19 cellular contexts compared by ENCODE assay signal in genomic region chr7:111014074-111014473, GRCh38.
DNase-seq lines count a peak whose midpoint lies in the region; ATAC-seq, FAIRE-seq and TF ChIP-seq lines count a peak whose summit lies in the region.
"Had no signal": no experiment of that assay in that cellular context is flagged by ENCODE, and none has a peak within 500 bp of the region (broad histone marks: within the 10 kb centered on the region; RNA-seq: fewer than 3 reads in every experiment).

No MANE protein-coding gene starts in this region.

- H3K4me1 ChIP-seq in MM.1S (ENCODE audit: low read length), result peaks cover 24% of the 10 kb centered on the region
- no peaks in the 10 kb centered on the region for H3K4me1 ChIP-seq in K562 (replicated peaks in 1 of 2; ENCODE audit: control insufficient read depth in 2 of 2, insufficient read depth in 2 of 2, low read length in 2 of 2)
- H3K4me1 ChIP-seq: gastrocnemius medialis had no signal

- no peaks in the 10 kb centered on the region for H3K36me3 ChIP-seq in MM.1S (replicated peaks; ENCODE audit: insufficient read depth, low read length)
- H3K36me3 ChIP-seq in K562 (ENCODE audit: control insufficient read depth, insufficient read depth, low read length), result no peaks in the 10 kb centered on the region
- H3K36me3 ChIP-seq: gastrocnemius medialis, neural progenitor cell had no signal

- H3K27ac Mint-ChIP-seq in activated naive CD4-positive, alpha-beta T cell treated with anti-CD3 and anti-CD28 coated beads, Interleukin-2, amount 10 ng/mL, durations not matched to agents 7 days and 5 days, result peak overlapping the region; percentile 95
- peak overlapping the region in 9 of 10 donors; percentile 82 to 94 (median 90) for H3K27ac Mint-ChIP-seq in naive thymus-derived CD8-positive, alpha-beta T cell
- H3K27ac Mint-ChIP-seq: GM23338, IgD-negative memory B cell, neural progenitor cell had no signal

- in situ Hi-C loops in K562 (cut with MboI), result no loop called here

- no peaks in the 10 kb centered on the region for H3K27me3 Mint-ChIP-seq in activated naive CD4-positive, alpha-beta T cell treated with anti-CD3 and anti-CD28 coated beads, Interleukin-2, amount 10 ng/mL, durations not matched to agents 7 days and 5 days
- H3K27me3 Mint-ChIP-seq in naive thymus-derived CD8-positive, alpha-beta T cell, result no peaks in the 10 kb centered on the region
- H3K27me3 Mint-ChIP-seq: IgD-negative memory B cell had no signal

- H3K9me3 ChIP-seq in MM.1S (replicated peaks; ENCODE audit: insufficient read depth, low read length) (no peaks in the 10 kb centered on the region), K562 (replicated peaks; ENCODE audit: control insufficient read depth, insufficient read depth, low read depth, low read length) (no peaks in the 10 kb centered on the region)
- H3K9me3 ChIP-seq: gastrocnemius medialis had no signal

- TF ChIP-seq POLR2A in K562 (conservative IDR thresholded peaks at IDR 0.05), result no peak

- H4K20me1 ChIP-seq in MM.1S (ENCODE audit: insufficient read depth, low read length) (no peaks in the 10 kb centered on the region), K562 (replicated peaks; ENCODE audit: control insufficient read depth, insufficient read depth, low read length) (no peaks in the 10 kb centered on the region)

- H3K9me2 ChIP-seq in MM.1S (replicated peaks; ENCODE audit: insufficient read depth, low read length), result no peaks in the 10 kb centered on the region

- TF ChIP-seq EP300 in K562 (IDR thresholded peaks at IDR 0.05; ENCODE audit: low read length), result no peak

- H3K4me1 Mint-ChIP-seq in activated naive CD4-positive, alpha-beta T cell treated with anti-CD3 and anti-CD28 coated beads, Interleukin-2, amount 10 ng/mL, durations not matched to agents 7 days and 5 days, result peaks cover 79% of the 10 kb centered on the region
- peaks cover 38 to 83% (median 80%) of the 10 kb centered on the region in 4 donors for H3K4me1 Mint-ChIP-seq in naive thymus-derived CD8-positive, alpha-beta T cell

- FAIRE-seq in K562 (lab: Jason Lieb, UNC), result no peak
- FAIRE-seq: colon had no signal

- H3F3A ChIP-seq in MM.1S (ENCODE audit: insufficient read depth, low read length), result 0 out of 2 replicates have a peak, but pooled peaks cover 7% of the 10 kb centered on the region

- H3K9me1 ChIP-seq in K562 (ENCODE audit: control insufficient read depth, insufficient read depth, low read length), result no peaks in the 10 kb centered on the region

- TF ChIP-seq CTCF in MM.1S (IDR thresholded peaks at IDR 0.05; ENCODE audit: low read length) (no peak), K562 (IDR thresholded peaks at IDR 0.05 in 2 of 3, conservative IDR thresholded peaks at IDR 0.05 in 1 of 3; ENCODE audit: insufficient read depth in 2 of 3, low read depth in 1 of 3, low read length in 3 of 3) (no peak), foreskin fibroblast (IDR thresholded peaks at IDR 0.05; ENCODE audit: low read depth, low read length) (no peak)

- intact Hi-C loops in K562 (cut with micrococcal nuclease), result no loop called here

- H3K27me3 ChIP-seq in MM.1S (replicated peaks; ENCODE audit: insufficient read depth, low read length) (no peaks in the 10 kb centered on the region), K562 (ENCODE audit: control insufficient read depth in 2 of 2, insufficient read depth in 2 of 2, low read length in 2 of 2) (no peaks in the 10 kb centered on the region)
- H3K27me3 ChIP-seq: gastrocnemius medialis, neural progenitor cell had no signal

- 64% methylated on average over 6 of the region's 6 CpGs for WGBS in K562 (ENCODE audit: insufficient coverage, low coverage, missing lambda C conversion rate)

- no peak overlapping the region for H2AFZ ChIP-seq in MM.1S (ENCODE audit: low read length)
- no peak overlapping the region for H2AFZ ChIP-seq in K562 (ENCODE audit: low read depth, low read length)
- H2AFZ ChIP-seq: GM23338, neural progenitor cell had no signal

- H3K4me3 ChIP-seq in MM.1S (ENCODE audit: low read length), result no peak overlapping the region
- no peak overlapping the region for H3K4me3 ChIP-seq in K562
- no peak overlapping the region for H3K4me3 ChIP-seq in foreskin fibroblast (ENCODE audit: low read depth in 1 of 2, low read length in 2 of 2)
- H3K4me3 ChIP-seq: gastrocnemius medialis, GM23338, neural progenitor cell had no signal

- BruUV-seq in K562 (replicated peaks; lab: Mats Ljungman, UMichigan), result no TSS peak

- peaks cover 25% of the 10 kb centered on the region for H3K36me3 Mint-ChIP-seq in activated naive CD4-positive, alpha-beta T cell treated with anti-CD3 and anti-CD28 coated beads, Interleukin-2, amount 10 ng/mL, durations not matched to agents 7 days and 5 days
- no peaks in the 10 kb centered on the region for H3K36me3 Mint-ChIP-seq in naive thymus-derived CD8-positive, alpha-beta T cell
- H3K36me3 Mint-ChIP-seq: IgD-negative memory B cell, neural progenitor cell had no signal

- peaks cover 3% of the 10 kb centered on the region for H3K9me3 Mint-ChIP-seq in activated naive CD4-positive, alpha-beta T cell treated with anti-CD3 and anti-CD28 coated beads, Interleukin-2, amount 10 ng/mL, durations not matched to agents 7 days and 5 days
- H3K9me3 Mint-ChIP-seq in naive thymus-derived CD8-positive, alpha-beta T cell, result peaks cover 0 to 1% (median 0%) of the 10 kb centered on the region in 9 donors
- H3K9me3 Mint-ChIP-seq: GM23338, IgD-negative memory B cell, neural progenitor cell had no signal

- H3K79me2 ChIP-seq in MM.1S (ENCODE audit: low read length), result no peaks in the 10 kb centered on the region
- H3K79me2 ChIP-seq in K562 (ENCODE audit: control insufficient read depth, insufficient read depth, low read length), result no peaks in the 10 kb centered on the region

- CTCF ChIA-PET in activated naive CD4-positive, alpha-beta T cell treated with anti-CD3 and anti-CD28 coated beads, Interleukin-2, amount 10 ng/mL, durations not matched to agents 7 days and 5 days (lab: Charles Lee), result no interaction called here
- CTCF ChIA-PET in K562 (lab: Yijun Ruan, JAX; ENCODE audit: low intra/inter-chr PET ratio), result no interaction called here

- H3K27ac ChIP-seq in MM.1S (ENCODE audit: low read length), result no peak overlapping the region
- H3K27ac ChIP-seq in K562 (ENCODE audit: extremely low read depth, low read depth, low read length), result no peak overlapping the region
- H3K27ac ChIP-seq: gastrocnemius medialis, neural progenitor cell, VCaP had no signal

- no peak overlapping the region for H3K9ac ChIP-seq in MM.1S (ENCODE audit: low read length)
- no peak overlapping the region for H3K9ac ChIP-seq in K562 (ENCODE audit: insufficient read depth in 1 of 2, low read depth in 2 of 2, low read length in 2 of 2)
- H3K9ac ChIP-seq: neural progenitor cell had no signal

- POLR2A ChIA-PET in K562 (lab: Yijun Ruan, JAX), result no interaction called here
- POLR2A ChIA-PET in naive thymus-derived CD8-positive, alpha-beta T cell (lab: Charles Lee), result interaction anchor here (0.7 to 5.8 kb wide), 8 partner anchors 8 to 80 kb away, joined by 3 to 23 read pairs (median 8); no protein-coding TSS in a partner anchor

- no peak for TF ChIP-seq RAD21 in K562 (CRISPR knock-in tag; conservative IDR thresholded peaks at IDR 0.05 in 1 of 2, IDR thresholded peaks at IDR 0.05 in 1 of 2)

- no peak for ATAC-seq in K562
- no peak for ATAC-seq in naive thymus-derived CD8-positive, alpha-beta T cell
- ATAC-seq: gastrocnemius medialis, GM23338 had no signal

- DNase-seq in activated naive CD4-positive, alpha-beta T cell treated with anti-CD3 and anti-CD28 coated beads, Interleukin-2, amount 10 ng/mL, durations not matched to agents 7 days and 5 days, result peak; percentile 35
- no peak for DNase-seq in activated naive CD4-positive, alpha-beta T cell (lab: John Stamatoyannopoulos, UW)
- DNase-seq in MM.1S, result no peak
- no peak for DNase-seq in K562 (ENCODE audit: extremely low read depth in 1 of 4, low spot score in 3 of 4)
- DNase-seq in naive thymus-derived CD8-positive, alpha-beta T cell, result no peak
- DNase-seq in NCI-H226, result no peak
- DNase-seq in foreskin fibroblast, result no peak
- DNase-seq in AG20443 (ENCODE audit: low spot score), result no peak
- DNase-seq: amygdala, COR-L47, gastrocnemius medialis, mesendoderm, NCI-H1092, NCI-H82 had no signal

- peak overlapping the region; percentile 58; the same call in 1 of the 2 replicates for H3K4me2 ChIP-seq in MM.1S (ENCODE audit: low read depth, low read length)
- H3K4me2 ChIP-seq in K562 (ENCODE audit: insufficient read depth, low read length), result no peak overlapping the region
- H3K4me2 ChIP-seq: GM23338, neural progenitor cell had no signal

- H3K4me3 Mint-ChIP-seq in activated naive CD4-positive, alpha-beta T cell treated with anti-CD3 and anti-CD28 coated beads, Interleukin-2, amount 10 ng/mL, durations not matched to agents 7 days and 5 days, result no peak overlapping the region
- H3K4me3 Mint-ChIP-seq in naive thymus-derived CD8-positive, alpha-beta T cell, result peak overlapping the region in 7 of 10 donors; percentile 3 to 81 (median 34)
- H3K4me3 Mint-ChIP-seq: GM23338, neural progenitor cell had no signal

TF ChIP-seq in K562, 482 proteins besides CTCF, POLR2A, EP300 and RAD21:
- TF ChIP-seq CBFB (CRISPR knock-in tag; IDR thresholded peaks at IDR 0.05), result no peak
- TF ChIP-seq CEBPG (CRISPR knock-in tag; IDR thresholded peaks at IDR 0.05), result 0 out of 2 replicates have a peak, but pooled peaks have one; percentile 26
- TF ChIP-seq CEBPG (tag; conservative IDR thresholded peaks at IDR 0.05 in 1 of 2, IDR thresholded peaks at IDR 0.05 in 1 of 2), result peak in 1 of 2 experiments; percentile 59; a peak in 3 of 4 replicates
- no peak for TF ChIP-seq CREM (IDR thresholded peaks at IDR 0.05; ENCODE audit: low read depth)
- TF ChIP-seq CEBPB (tag; IDR thresholded peaks at IDR 0.05), result peak; percentile 32; the same call in 1 of the 2 replicates
- no peak for TF ChIP-seq SIRT6 (IDR thresholded peaks at IDR 0.05; ENCODE audit: low read depth, low read length)
- TF ChIP-seq, protein P1, sequence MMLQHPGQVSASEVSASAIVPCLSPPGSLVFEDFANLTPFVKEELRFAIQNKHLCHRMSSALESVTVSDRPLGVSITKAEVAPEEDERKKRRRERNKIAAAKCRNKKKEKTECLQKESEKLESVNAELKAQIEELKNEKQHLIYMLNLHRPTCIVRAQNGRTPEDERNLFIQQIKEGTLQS (IDR thresholded peaks at IDR 0.05), result peak; percentile 75
- TF ChIP-seq, protein P1 (CRISPR knock-in tag; conservative IDR thresholded peaks at IDR 0.05), result no peak
TF ChIP-seq in K562: peak in this region for 3.
